1 cellular context compared by ENCODE assay signal in the genomic region with DNA sequence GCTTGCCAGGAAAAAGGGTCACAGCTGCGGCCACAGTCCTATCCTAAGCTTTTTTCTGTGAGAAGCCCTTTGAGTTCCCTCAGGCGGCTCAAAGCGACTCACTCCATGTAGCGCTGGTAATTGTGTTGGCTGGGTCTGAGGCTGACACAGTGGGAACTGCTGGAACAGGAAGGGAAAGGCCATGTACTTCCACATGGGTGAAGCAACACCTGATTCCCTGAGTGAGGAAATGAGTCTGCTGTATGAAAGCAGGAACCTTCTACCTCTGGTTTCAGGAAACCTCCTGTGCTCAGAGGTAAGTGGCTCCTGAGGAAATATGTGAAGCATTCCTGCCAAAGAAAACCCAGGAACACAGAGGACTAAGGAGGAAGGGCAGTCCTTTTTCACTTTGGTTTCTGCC.
TF ChIP-seq lines count a peak whose summit lies in the region.

No MANE protein-coding gene starts in this region.

TF ChIP-seq in GM23338, 12 proteins besides CTCF, POLR2A, EP300 and RAD21 (continued from another document):
- TF ChIP-seq, protein P1, sequence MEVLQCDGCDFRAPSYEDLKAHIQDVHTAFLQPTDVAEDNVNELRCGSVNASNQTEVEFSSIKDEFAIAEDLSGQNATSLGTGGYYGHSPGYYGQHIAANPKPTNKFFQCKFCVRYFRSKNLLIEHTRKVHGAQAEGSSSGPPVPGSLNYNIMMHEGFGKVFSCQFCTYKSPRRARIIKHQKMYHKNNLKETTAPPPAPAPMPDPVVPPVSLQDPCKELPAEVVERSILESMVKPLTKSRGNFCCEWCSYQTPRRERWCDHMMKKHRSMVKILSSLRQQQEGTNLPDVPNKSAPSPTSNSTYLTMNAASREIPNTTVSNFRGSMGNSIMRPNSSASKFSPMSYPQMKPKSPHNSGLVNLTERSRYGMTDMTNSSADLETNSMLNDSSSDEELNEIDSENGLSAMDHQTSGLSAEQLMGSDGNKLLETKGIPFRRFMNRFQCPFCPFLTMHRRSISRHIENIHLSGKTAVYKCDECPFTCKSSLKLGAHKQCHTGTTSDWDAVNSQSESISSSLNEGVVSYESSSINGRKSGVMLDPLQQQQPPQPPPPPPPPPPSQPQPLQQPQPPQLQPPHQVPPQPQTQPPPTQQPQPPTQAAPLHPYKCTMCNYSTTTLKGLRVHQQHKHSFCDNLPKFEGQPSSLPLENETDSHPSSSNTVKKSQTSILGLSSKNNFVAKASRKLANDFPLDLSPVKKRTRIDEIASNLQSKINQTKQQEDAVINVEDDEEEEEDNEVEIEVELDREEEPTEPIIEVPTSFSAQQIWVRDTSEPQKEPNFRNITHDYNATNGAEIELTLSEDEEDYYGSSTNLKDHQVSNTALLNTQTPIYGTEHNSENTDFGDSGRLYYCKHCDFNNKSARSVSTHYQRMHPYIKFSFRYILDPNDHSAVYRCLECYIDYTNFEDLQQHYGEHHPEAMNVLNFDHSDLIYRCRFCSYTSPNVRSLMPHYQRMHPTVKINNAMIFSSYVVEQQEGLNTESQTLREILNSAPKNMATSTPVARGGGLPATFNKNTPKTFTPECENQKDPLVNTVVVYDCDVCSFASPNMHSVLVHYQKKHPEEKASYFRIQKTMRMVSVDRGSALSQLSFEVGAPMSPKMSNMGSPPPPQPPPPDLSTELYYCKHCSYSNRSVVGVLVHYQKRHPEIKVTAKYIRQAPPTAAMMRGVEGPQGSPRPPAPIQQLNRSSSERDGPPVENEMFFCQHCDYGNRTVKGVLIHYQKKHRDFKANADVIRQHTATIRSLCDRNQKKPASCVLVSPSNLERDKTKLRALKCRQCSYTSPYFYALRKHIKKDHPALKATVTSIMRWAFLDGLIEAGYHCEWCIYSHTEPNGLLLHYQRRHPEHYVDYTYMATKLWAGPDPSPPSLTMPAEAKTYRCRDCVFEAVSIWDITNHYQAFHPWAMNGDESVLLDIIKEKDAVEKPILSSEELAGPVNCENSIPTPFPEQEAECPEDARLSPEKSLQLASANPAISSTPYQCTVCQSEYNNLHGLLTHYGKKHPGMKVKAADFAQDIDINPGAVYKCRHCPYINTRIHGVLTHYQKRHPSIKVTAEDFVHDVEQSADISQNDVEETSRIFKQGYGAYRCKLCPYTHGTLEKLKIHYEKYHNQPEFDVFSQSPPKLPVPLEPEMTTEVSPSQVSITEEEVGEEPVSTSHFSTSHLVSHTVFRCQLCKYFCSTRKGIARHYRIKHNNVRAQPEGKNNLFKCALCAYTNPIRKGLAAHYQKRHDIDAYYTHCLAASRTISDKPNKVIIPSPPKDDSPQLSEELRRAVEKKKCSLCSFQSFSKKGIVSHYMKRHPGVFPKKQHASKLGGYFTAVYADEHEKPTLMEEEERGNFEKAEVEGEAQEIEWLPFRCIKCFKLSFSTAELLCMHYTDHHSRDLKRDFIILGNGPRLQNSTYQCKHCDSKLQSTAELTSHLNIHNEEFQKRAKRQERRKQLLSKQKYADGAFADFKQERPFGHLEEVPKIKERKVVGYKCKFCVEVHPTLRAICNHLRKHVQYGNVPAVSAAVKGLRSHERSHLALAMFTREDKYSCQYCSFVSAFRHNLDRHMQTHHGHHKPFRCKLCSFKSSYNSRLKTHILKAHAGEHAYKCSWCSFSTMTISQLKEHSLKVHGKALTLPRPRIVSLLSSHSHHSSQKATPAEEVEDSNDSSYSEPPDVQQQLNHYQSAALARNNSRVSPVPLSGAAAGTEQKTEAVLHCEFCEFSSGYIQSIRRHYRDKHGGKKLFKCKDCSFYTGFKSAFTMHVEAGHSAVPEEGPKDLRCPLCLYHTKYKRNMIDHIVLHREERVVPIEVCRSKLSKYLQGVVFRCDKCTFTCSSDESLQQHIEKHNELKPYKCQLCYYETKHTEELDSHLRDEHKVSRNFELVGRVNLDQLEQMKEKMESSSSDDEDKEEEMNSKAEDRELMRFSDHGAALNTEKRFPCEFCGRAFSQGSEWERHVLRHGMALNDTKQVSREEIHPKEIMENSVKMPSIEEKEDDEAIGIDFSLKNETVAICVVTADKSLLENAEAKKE (CRISPR knock-in tag; IDR thresholded peaks at IDR 0.05): no peak
- TF ChIP-seq JUNB (IDR thresholded peaks at IDR 0.05; ENCODE audit: unreplicated experiment): no peak
- no peak for TF ChIP-seq NANOG (IDR thresholded peaks at IDR 0.05; ENCODE audit: borderline replicate concordance)
- no peak for TF ChIP-seq EZH2 (IDR thresholded peaks at IDR 0.05; ENCODE audit: low read depth, unreplicated experiment)
- TF ChIP-seq, protein P2, sequence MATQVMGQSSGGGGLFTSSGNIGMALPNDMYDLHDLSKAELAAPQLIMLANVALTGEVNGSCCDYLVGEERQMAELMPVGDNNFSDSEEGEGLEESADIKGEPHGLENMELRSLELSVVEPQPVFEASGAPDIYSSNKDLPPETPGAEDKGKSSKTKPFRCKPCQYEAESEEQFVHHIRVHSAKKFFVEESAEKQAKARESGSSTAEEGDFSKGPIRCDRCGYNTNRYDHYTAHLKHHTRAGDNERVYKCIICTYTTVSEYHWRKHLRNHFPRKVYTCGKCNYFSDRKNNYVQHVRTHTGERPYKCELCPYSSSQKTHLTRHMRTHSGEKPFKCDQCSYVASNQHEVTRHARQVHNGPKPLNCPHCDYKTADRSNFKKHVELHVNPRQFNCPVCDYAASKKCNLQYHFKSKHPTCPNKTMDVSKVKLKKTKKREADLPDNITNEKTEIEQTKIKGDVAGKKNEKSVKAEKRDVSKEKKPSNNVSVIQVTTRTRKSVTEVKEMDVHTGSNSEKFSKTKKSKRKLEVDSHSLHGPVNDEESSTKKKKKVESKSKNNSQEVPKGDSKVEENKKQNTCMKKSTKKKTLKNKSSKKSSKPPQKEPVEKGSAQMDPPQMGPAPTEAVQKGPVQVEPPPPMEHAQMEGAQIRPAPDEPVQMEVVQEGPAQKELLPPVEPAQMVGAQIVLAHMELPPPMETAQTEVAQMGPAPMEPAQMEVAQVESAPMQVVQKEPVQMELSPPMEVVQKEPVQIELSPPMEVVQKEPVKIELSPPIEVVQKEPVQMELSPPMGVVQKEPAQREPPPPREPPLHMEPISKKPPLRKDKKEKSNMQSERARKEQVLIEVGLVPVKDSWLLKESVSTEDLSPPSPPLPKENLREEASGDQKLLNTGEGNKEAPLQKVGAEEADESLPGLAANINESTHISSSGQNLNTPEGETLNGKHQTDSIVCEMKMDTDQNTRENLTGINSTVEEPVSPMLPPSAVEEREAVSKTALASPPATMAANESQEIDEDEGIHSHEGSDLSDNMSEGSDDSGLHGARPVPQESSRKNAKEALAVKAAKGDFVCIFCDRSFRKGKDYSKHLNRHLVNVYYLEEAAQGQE (IDR thresholded peaks at IDR 0.05; ENCODE audit: unreplicated experiment): no peak
- TF ChIP-seq, protein P3, sequence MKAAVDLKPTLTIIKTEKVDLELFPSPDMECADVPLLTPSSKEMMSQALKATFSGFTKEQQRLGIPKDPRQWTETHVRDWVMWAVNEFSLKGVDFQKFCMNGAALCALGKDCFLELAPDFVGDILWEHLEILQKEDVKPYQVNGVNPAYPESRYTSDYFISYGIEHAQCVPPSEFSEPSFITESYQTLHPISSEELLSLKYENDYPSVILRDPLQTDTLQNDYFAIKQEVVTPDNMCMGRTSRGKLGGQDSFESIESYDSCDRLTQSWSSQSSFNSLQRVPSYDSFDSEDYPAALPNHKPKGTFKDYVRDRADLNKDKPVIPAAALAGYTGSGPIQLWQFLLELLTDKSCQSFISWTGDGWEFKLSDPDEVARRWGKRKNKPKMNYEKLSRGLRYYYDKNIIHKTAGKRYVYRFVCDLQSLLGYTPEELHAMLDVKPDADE (IDR thresholded peaks at IDR 0.05): no peak
- no peak for TF ChIP-seq EZH2phosphoT487 (IDR thresholded peaks at IDR 0.05; ENCODE audit: unreplicated experiment)
- TF ChIP-seq CREB1 (CRISPR knock-in tag; IDR thresholded peaks at IDR 0.05; ENCODE audit: low read depth): no peak
